13 cellular contexts compared by ENCODE assay signal in the genomic region with DNA sequence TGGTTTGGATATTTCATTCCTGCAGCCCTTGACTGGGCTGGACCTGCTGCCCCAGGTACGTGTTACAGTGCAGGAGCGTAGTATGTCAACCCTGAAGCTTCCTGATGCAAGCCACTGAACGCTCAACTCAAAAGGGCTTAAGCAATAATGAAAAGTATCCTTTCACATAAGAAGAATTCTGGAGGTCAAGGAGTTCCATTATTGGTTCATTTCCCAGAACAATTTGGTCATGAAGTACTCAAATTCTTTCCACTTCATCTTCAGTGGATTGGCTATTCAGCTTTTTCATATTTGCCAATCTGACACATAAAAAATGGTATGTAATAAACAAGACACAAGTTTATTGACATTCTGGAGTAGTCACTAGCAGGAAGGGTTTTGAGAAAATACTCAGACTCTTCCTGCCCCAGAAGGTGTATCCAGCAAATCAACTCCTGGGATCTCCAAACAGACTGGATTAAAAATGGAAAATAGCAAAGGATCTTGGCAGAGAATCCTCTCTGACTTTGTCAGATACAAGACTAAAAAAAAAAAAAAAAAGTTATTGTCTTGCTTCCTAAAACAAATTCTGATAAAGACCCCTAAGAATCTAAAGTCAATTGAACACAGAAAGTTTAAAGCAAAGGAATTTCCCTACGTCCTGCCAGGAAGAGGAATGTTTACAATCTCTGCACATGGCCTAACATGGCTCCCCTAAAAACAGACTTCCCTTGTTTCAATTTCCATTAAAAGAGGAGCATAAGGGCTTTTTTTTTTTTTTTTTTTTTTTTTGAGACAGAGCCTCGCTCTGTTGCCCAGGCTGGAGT. TPM values are rescaled to one million over a fixed set of nuclear protein-coding genes. Genes with fewer than 3 reads are reported as not detected.
DNase-seq lines count a peak whose midpoint lies in the region; ATAC-seq, FAIRE-seq and TF ChIP-seq lines count a peak whose summit lies in the region.
"Had no signal": no experiment of that assay in that cellular context is flagged by ENCODE, and none has a peak within 500 bp of the region (broad histone marks: within the 10 kb centered on the region; RNA-seq: fewer than 3 reads in every experiment).

No MANE protein-coding gene starts in this region.

- H3K36me3 ChIP-seq in K562 (ENCODE audit: control insufficient read depth, insufficient read depth, low read length) (no peaks in the 10 kb centered on the region), right atrium auricular region (no peaks in the 10 kb centered on the region), gastrocnemius medialis (no peaks in the 10 kb centered on the region)

- no peak overlapping the region for H3K4me2 ChIP-seq in K562 (ENCODE audit: insufficient read depth, low read length)

- H3K4me1 ChIP-seq in K562 (replicated peaks in 1 of 2; ENCODE audit: control insufficient read depth in 2 of 2, insufficient read depth in 2 of 2, low read length in 2 of 2), result no peaks in the 10 kb centered on the region; a peak in 1 of 5 replicates
- no peaks in the 10 kb centered on the region for H3K4me1 ChIP-seq in right atrium auricular region
- H3K4me1 ChIP-seq in gastrocnemius medialis, result no peaks in the 10 kb centered on the region

- no peaks in the 10 kb centered on the region for H4K20me1 ChIP-seq in K562 (replicated peaks; ENCODE audit: control insufficient read depth, insufficient read depth, low read length)

- H3K27me3 ChIP-seq in K562 (ENCODE audit: control insufficient read depth in 2 of 2, insufficient read depth in 2 of 2, low read length in 2 of 2) (no peaks in the 10 kb centered on the region), right atrium auricular region (no peaks in the 10 kb centered on the region), gastrocnemius medialis (no peaks in the 10 kb centered on the region)

- CTCF ChIA-PET in K562 (lab: Yijun Ruan, JAX; ENCODE audit: low intra/inter-chr PET ratio), result no interaction called here

- TF ChIP-seq EP300 in K562 (IDR thresholded peaks at IDR 0.05; ENCODE audit: low read length), result no peak

- no peaks in the 10 kb centered on the region for H3K9me1 ChIP-seq in K562 (ENCODE audit: control insufficient read depth, insufficient read depth, low read length)

- intact Hi-C loops in K562 (cut with micrococcal nuclease), result no loop called here
- intact Hi-C loops in gastrocnemius medialis (cut with DNase I; ENCODE audit: low total_unique reads), result no loop called here

- TF ChIP-seq POLR2A in K562 (conservative IDR thresholded peaks at IDR 0.05), result no peak
- no peak for TF ChIP-seq POLR2A in gastrocnemius medialis (IDR thresholded peaks at IDR 0.05)

- H3K4me3 ChIP-seq in K562 (no peak overlapping the region), right atrium auricular region (no peak overlapping the region), gastrocnemius medialis (no peak overlapping the region)

- no peaks in the 10 kb centered on the region for H3K79me2 ChIP-seq in K562 (ENCODE audit: control insufficient read depth, insufficient read depth, low read length)

- in situ Hi-C loops in K562 (cut with MboI) (no loop called here), gastrocnemius medialis (cut with MboI; ENCODE audit: low sequenced_read_pairs in 4 of 4) (no loop called here)

- H3K27ac ChIP-seq in K562 (ENCODE audit: extremely low read depth, low read depth, low read length), result no peak overlapping the region
- H3K27ac ChIP-seq in right atrium auricular region, result peak overlapping the region; percentile 29 to 55
- H3K27ac ChIP-seq in gastrocnemius medialis, result peak overlapping the region; percentile 13 to 70 (median 24)

- DNase-seq in DMS53 (lab: John Stamatoyannopoulos, UW) (peak; percentile 65), K562 (ENCODE audit: extremely low read depth in 1 of 4, low spot score in 3 of 4) (no peak), right atrium auricular region (ENCODE audit: low spot score) (no peak), gastrocnemius medialis (no peak), COR-L47 (lab: John Stamatoyannopoulos, UW) (no peak)
- DNase-seq in stimulated activated CD8-positive, alpha-beta memory T cell treated with anti-CD3 and anti-CD28 coated beads, Interleukin-4, amount 100 ng/mL, for 48 hours, result no peak
- no peak for DNase-seq in activated CD8-positive, alpha-beta memory T cell treated with anti-CD3 and anti-CD28 coated beads, Interleukin-2, amount 50 U/mL, for 48 hours
- DNase-seq: activated CD4-positive, alpha-beta T cell treated with anti-CD3 and anti-CD28 coated beads, Interleukin-2, amount 10 ng/mL, durations not matched to agents 7 days and 5 days; Karpas-422; natural killer cell; NCI-H345 had no signal

- H3K9ac ChIP-seq in K562 (ENCODE audit: insufficient read depth in 1 of 2, low read depth in 2 of 2, low read length in 2 of 2), result no peak overlapping the region

- FAIRE-seq in K562 (lab: Jason Lieb, UNC), result no peak

- POLR2A ChIA-PET in K562 (lab: Yijun Ruan, JAX), result interaction anchor here (0.9 to 2.5 kb wide), 3 partner anchors 17 to 175 kb away, joined by 3 to 8 read pairs (median 3); partner anchors contain the start of gene WSB1

- WGBS in K562 (ENCODE audit: insufficient coverage, low coverage, missing lambda C conversion rate), result 65% methylated on average over 4 of the region's 5 CpGs

- ATAC-seq in K562 (no peak), gastrocnemius medialis (peak in 1 of 2 donors; percentile 21), GM18498 (IDR thresholded peaks at IDR 0.05; ENCODE audit: unreplicated experiment) (no peak)
- ATAC-seq: activated naive CD4-positive, alpha-beta T cell treated with anti-CD3 and anti-CD28 coated beads, Interleukin-2, amount 50 U/mL, for 72 hours; natural killer cell had no signal

- TF ChIP-seq CTCF in K562 (IDR thresholded peaks at IDR 0.05 in 2 of 3, conservative IDR thresholded peaks at IDR 0.05 in 1 of 3; ENCODE audit: insufficient read depth in 2 of 3, low read depth in 1 of 3, low read length in 3 of 3) (no peak), right atrium auricular region (IDR thresholded peaks at IDR 0.05) (no peak), gastrocnemius medialis (IDR thresholded peaks at IDR 0.05 in 4 of 5, conservative IDR thresholded peaks at IDR 0.05 in 1 of 5) (no peak)

- TF ChIP-seq RAD21 in K562 (CRISPR knock-in tag; conservative IDR thresholded peaks at IDR 0.05 in 1 of 2, IDR thresholded peaks at IDR 0.05 in 1 of 2), result no peak

- peak overlapping the region; percentile 47; the same call in 1 of the 2 replicates for H2AFZ ChIP-seq in K562 (ENCODE audit: low read depth, low read length)

- BruUV-seq in K562 (replicated peaks; lab: Mats Ljungman, UMichigan), result no TSS peak

- no peaks in the 10 kb centered on the region for H3K9me3 ChIP-seq in K562 (replicated peaks; ENCODE audit: control insufficient read depth, insufficient read depth, low read depth, low read length)
- no peaks in the 10 kb centered on the region for H3K9me3 ChIP-seq in right atrium auricular region
- no peaks in the 10 kb centered on the region for H3K9me3 ChIP-seq in gastrocnemius medialis

TF ChIP-seq in K562, 482 proteins besides CTCF, POLR2A, EP300 and RAD21 (continues in another document):
- TF ChIP-seq CHD1 (IDR thresholded peaks at IDR 0.05; ENCODE audit: low read length) (no peak), WHSC1 (IDR thresholded peaks at IDR 0.05; ENCODE audit: low read length) (no peak), TRIM25 (IDR thresholded peaks at IDR 0.05; ENCODE audit: borderline replicate concordance) (no peak), ZBED1 (IDR thresholded peaks at IDR 0.05) (no peak), THAP7 (CRISPR knock-in tag; IDR thresholded peaks at IDR 0.05) (no peak), ZNF133 (CRISPR knock-in tag; IDR thresholded peaks at IDR 0.05) (no peak), MCM5 (IDR thresholded peaks at IDR 0.05; ENCODE audit: low read depth) (no peak), CBX1 (IDR thresholded peaks at IDR 0.05; ENCODE audit: low read depth) (no peak), ZNF134 (CRISPR knock-in tag; conservative IDR thresholded peaks at IDR 0.05) (no peak)

RNA-seq across cellular contexts. Expression of gene WSB1, which starts 37.5 kb away (rescaled TPM):
- total RNA-seq in K562 (2011; cell fraction: chromatin; rRNA removed; ENCODE audit: low replicate concordance), result 209 and 630 TPM in 2 replicates
- total RNA-seq in K562 (2011; cell fraction: nucleolus; rRNA removed), result 107 and 151 TPM in 2 replicates
- 261 and 301 TPM in 2 replicates for total RNA-seq in K562 (2011; cell fraction: nucleoplasm; rRNA removed)
- total RNA-seq in K562 (2014; rRNA removed), result 51.1 and 51.8 TPM in 2 replicates
- 91.0 and 106 TPM in 2 replicates for total RNA-seq in K562 (2014; rRNA removed; fragmentation: Illumina TruSeq; extraction: Trizol)
- total RNA-seq in K562 (2015; rRNA removed; fragmentation: Illumina TruSeq; extraction: Trizol), result 68.1 and 75.0 TPM in 2 replicates
- total RNA-seq in K562 (2021), result 91.7 and 100 TPM in 2 replicates
- 164 and 229 TPM in 2 replicates for polyA plus RNA-seq in K562 (2011; rRNA removed)
- 131 and 284 TPM in 2 replicates for polyA plus RNA-seq in K562 (2011; cell fraction: cytosol; rRNA removed)
- 372 and 557 TPM in 2 replicates for polyA plus RNA-seq in K562 (2011; cell fraction: nucleus; rRNA removed)
- polyA plus RNA-seq in K562 (2012), result 64.3 and 80.1 TPM in 2 replicates
- 81.1 and 94.7 TPM in 2 replicates for polyA plus RNA-seq in K562 (2014; fragmentation: Illumina TruSeq; extraction: Trizol)
- polyA plus RNA-seq in K562 (2014; fragmentation: Nextera tagmentation; extraction: Ambion mirVana), result 10 to 100 TPM; 22.8 to 29.8 TPM
- polyA plus RNA-seq in K562 (2014; rRNA removed), result 118 and 163 TPM in 2 replicates
- 83.8 and 95.9 TPM in 2 replicates for polyA minus RNA-seq in K562 (2011; rRNA and poly(A)+ RNA removed)
- polyA minus RNA-seq in K562 (2011; cell fraction: cytosol; rRNA and poly(A)+ RNA removed), result 38.2 and 47.6 TPM in 2 replicates
- 92.9 and 111 TPM in 2 replicates for polyA minus RNA-seq in K562 (2011; cell fraction: nucleus; rRNA and poly(A)+ RNA removed)
- total RNA-seq in right atrium auricular region, result 10 to 100 TPM; 38.0 to 44.7 TPM
- 10 to 100 TPM; 15.8 to 48.1 (median 20.4) TPM for total RNA-seq in gastrocnemius medialis
